2 cellular contexts compared by ENCODE assay signal in genomic region chr20:3203315-3204123, GRCh38.
TF ChIP-seq lines count a peak whose summit lies in the region.

No MANE protein-coding gene starts in this region.

TF ChIP-seq in SK-N-SH, 30 proteins besides CTCF, POLR2A, EP300 and RAD21:
- TF ChIP-seq ELF1 (IDR thresholded peaks at IDR 0.05): no peak
- no peak for TF ChIP-seq SMC3 (IDR thresholded peaks at IDR 0.05; ENCODE audit: low read depth, low read length)
- TF ChIP-seq RCOR1 (IDR thresholded peaks at IDR 0.05; ENCODE audit: low read length): no peak

TF ChIP-seq in HepG2, 621 proteins besides CTCF, POLR2A, EP300 and RAD21 (continues in another document):
- TF ChIP-seq ZNF224 (CRISPR knock-in tag; IDR thresholded peaks at IDR 0.05) (no peak; the same call in 1 of the 2 replicates), ZBTB21 (CRISPR knock-in tag; IDR thresholded peaks at IDR 0.05) (no peak), FLYWCH1 (CRISPR knock-in tag; IDR thresholded peaks at IDR 0.05) (no peak), STAT6 (CRISPR knock-in tag; IDR thresholded peaks at IDR 0.05; ENCODE audit: borderline replicate concordance) (no peak), CENPT (CRISPR knock-in tag; IDR thresholded peaks at IDR 0.05; ENCODE audit: low read depth) (0 out of 2 replicates have a peak, but pooled peaks have one; percentile 17), ZNF644 (CRISPR knock-in tag; IDR thresholded peaks at IDR 0.05; ENCODE audit: low read depth) (no peak), ZXDC (CRISPR knock-in tag; IDR thresholded peaks at IDR 0.05) (no peak), ZNF589 (CRISPR knock-in tag; conservative IDR thresholded peaks at IDR 0.05) (peak; percentile 90), SP5 (CRISPR knock-in tag; IDR thresholded peaks at IDR 0.05; ENCODE audit: borderline replicate concordance, low read depth) (no peak), ELF4 (CRISPR knock-in tag; IDR thresholded peaks at IDR 0.05; ENCODE audit: borderline replicate concordance) (no peak), ZFY (CRISPR knock-in tag; IDR thresholded peaks at IDR 0.05) (peak; percentile 83), ZNF343 (CRISPR knock-in tag; IDR thresholded peaks at IDR 0.05) (no peak), FOXJ3 (CRISPR knock-in tag; IDR thresholded peaks at IDR 0.05; ENCODE audit: borderline replicate concordance) (no peak), PLSCR1 (CRISPR knock-in tag; IDR thresholded peaks at IDR 0.05; ENCODE audit: borderline replicate concordance) (no peak), TEAD2 (CRISPR knock-in tag; IDR thresholded peaks at IDR 0.05) (0 out of 2 replicates have a peak, but pooled peaks have one; percentile 70), ZNF547 (CRISPR knock-in tag; IDR thresholded peaks at IDR 0.05) (no peak; the same call in 1 of the 2 replicates), ZNF615 (CRISPR knock-in tag; IDR thresholded peaks at IDR 0.05; ENCODE audit: borderline replicate concordance) (no peak), SNAPC5 (CRISPR knock-in tag; IDR thresholded peaks at IDR 0.05; ENCODE audit: borderline replicate concordance) (no peak), NR2F2 (IDR thresholded peaks at IDR 0.05; ENCODE audit: borderline replicate concordance, low read depth) (no peak), SETDB1 (CRISPR knock-in tag; IDR thresholded peaks at IDR 0.05; ENCODE audit: borderline replicate concordance) (0 out of 2 replicates have a peak, but pooled peaks have one; percentile 47), ZBTB3 (CRISPR knock-in tag; IDR thresholded peaks at IDR 0.05; ENCODE audit: borderline replicate concordance, low read depth) (no peak), HNRNPL (IDR thresholded peaks at IDR 0.05; ENCODE audit: low read depth, low read length) (no peak), MBNL3 (CRISPR knock-in tag; conservative IDR thresholded peaks at IDR 0.05) (no peak), ZC3H4 (CRISPR knock-in tag; IDR thresholded peaks at IDR 0.05; ENCODE audit: borderline replicate concordance) (peak; percentile 21; the same call in 1 of the 2 replicates), RNF2 (conservative IDR thresholded peaks at IDR 0.05; ENCODE audit: low read depth) (no peak; the same call in 1 of the 2 replicates), SIX1 (CRISPR knock-in tag; IDR thresholded peaks at IDR 0.05; ENCODE audit: borderline replicate concordance) (peak; percentile 14; the same call in 1 of the 2 replicates), NKX3-1 (CRISPR knock-in tag; IDR thresholded peaks at IDR 0.05) (no peak), ETS1 (CRISPR knock-in tag; IDR thresholded peaks at IDR 0.05) (no peak), HDAC1 (CRISPR knock-in tag; IDR thresholded peaks at IDR 0.05) (peak; percentile 54), SNAPC4 (CRISPR knock-in tag; IDR thresholded peaks at IDR 0.05) (no peak), PAWR (CRISPR knock-in tag; IDR thresholded peaks at IDR 0.05; ENCODE audit: borderline replicate concordance) (no peak), ZNF639 (CRISPR knock-in tag; conservative IDR thresholded peaks at IDR 0.05) (no peak), ZFP91 (CRISPR knock-in tag; IDR thresholded peaks at IDR 0.05; ENCODE audit: borderline replicate concordance) (no peak; the same call in 1 of the 2 replicates), MED13 (CRISPR knock-in tag; IDR thresholded peaks at IDR 0.05) (no peak; the same call in 1 of the 2 replicates), SIN3B (IDR thresholded peaks at IDR 0.05; ENCODE audit: low read length) (no peak), ZNF33B (CRISPR knock-in tag; IDR thresholded peaks at IDR 0.05) (peak; percentile 33), SNAPC2 (CRISPR knock-in tag; IDR thresholded peaks at IDR 0.05) (no peak), NFKB2 (CRISPR knock-in tag; IDR thresholded peaks at IDR 0.05; ENCODE audit: borderline replicate concordance) (no peak; the same call in 1 of the 2 replicates), ATF2 (CRISPR knock-in tag; IDR thresholded peaks at IDR 0.05) (no peak), POLR2AphosphoS2 (IDR thresholded peaks at IDR 0.05; ENCODE audit: low read depth, low read length) (no peak), ZNF530 (CRISPR knock-in tag; IDR thresholded peaks at IDR 0.05; ENCODE audit: low read depth) (no peak), FOXP1 (IDR thresholded peaks at IDR 0.05) (no peak), FOXP1 (CRISPR knock-in tag; IDR thresholded peaks at IDR 0.05) (no peak), GABPA (IDR thresholded peaks at IDR 0.05; ENCODE audit: low read depth, low read length) (no peak), GABPA (CRISPR knock-in tag; IDR thresholded peaks at IDR 0.05; ENCODE audit: low read depth) (no peak), DNMT1 (CRISPR knock-in tag; IDR thresholded peaks at IDR 0.05) (no peak; the same call in 1 of the 2 replicates), ZNF264 (CRISPR knock-in tag; IDR thresholded peaks at IDR 0.05) (peak; percentile 15; the same call in 1 of the 2 replicates), KAT2B (IDR thresholded peaks at IDR 0.05; ENCODE audit: borderline replicate concordance, low read depth, low read length) (no peak), ZNF703 (CRISPR knock-in tag; IDR thresholded peaks at IDR 0.05; ENCODE audit: borderline replicate concordance) (peak; percentile 57; the same call in 1 of the 2 replicates), ZNF296 (CRISPR knock-in tag; conservative IDR thresholded peaks at IDR 0.05) (no peak; the same call in 1 of the 2 replicates)
